Comparison of ENCODE assay signal across 1 cellular context in genomic region chr1:46131093-46131492, GRCh38.
TF ChIP-seq lines count a peak whose summit lies in the region.

No MANE protein-coding gene starts in this region.

TF ChIP-seq in HepG2, 621 proteins besides CTCF, POLR2A, EP300 and RAD21:
- no peak for TF ChIP-seq DR1 (CRISPR knock-in tag; IDR thresholded peaks at IDR 0.05)
- TF ChIP-seq GABPB1 (CRISPR knock-in tag; IDR thresholded peaks at IDR 0.05): no peak
- peak; percentile 89; the same call in 1 of the 2 replicates for TF ChIP-seq CBX2 (IDR thresholded peaks at IDR 0.05; ENCODE audit: low read depth, low read length)
- TF ChIP-seq CBX2 (CRISPR knock-in tag; IDR thresholded peaks at IDR 0.05; ENCODE audit: low read depth): no peak
